In genomic region chr13:110134801-110135200, GRCh38 we compare ENCODE assay signal across 16 cellular contexts.
A peak's percentile ranks its signal among the peaks of the same experiment; 100 is the strongest.
DNase-seq lines count a peak whose midpoint lies in the region; ATAC-seq and TF ChIP-seq lines count a peak whose summit lies in the region.
"Had no signal": no experiment of that assay in that cellular context is flagged by ENCODE, and none has a peak within 500 bp of the region (broad histone marks: within the 10 kb centered on the region; RNA-seq: fewer than 3 reads in every experiment).

No MANE protein-coding gene starts in this region.

- peak; percentile 54 to 78 (median 72) for ATAC-seq in heart left ventricle
- ATAC-seq in GM18517 (IDR thresholded peaks at IDR 0.05; ENCODE audit: unreplicated experiment) = no peak
- ATAC-seq in SK-N-SH treated with all-trans-retinoic acid at 6 μM for 48 hours = no peak
- ATAC-seq: activated CD4-positive, alpha-beta T cell treated with anti-CD3 and anti-CD28 coated beads for 36 hours had no signal

- DNase-seq in NCI-H1417 (lab: John Stamatoyannopoulos, UW) (peak in 2 of 3 experiments; percentile 38 to 70), NCI-H1417 treated with DMSO at 0.1 percent for 48 hours (lab: John Stamatoyannopoulos, UW) (no peak), SIG-M5 treated with dmso at 0.1 percent for 504 hours (lab: John Stamatoyannopoulos, UW; ENCODE audit: unreplicated experiment) (peak; percentile 86), heart left ventricle (peak in 3 of 5 donors; percentile 47 to 67 (median 50)), renal cortical epithelial cell (ENCODE audit: low read depth) (peak; percentile 55), DMS 273 (lab: John Stamatoyannopoulos, UW; ENCODE audit: unreplicated experiment) (no peak)
- DNase-seq: activated CD4-positive, alpha-beta T cell treated with anti-CD3 and anti-CD28 coated beads for 36 hours; aorta; HCEC 1CT; naive B cell; NCI-H1436; SW 1271; trophoblast cell had no signal

- 30 to 41% (median 38%) methylated on average over 8 of the region's 8 CpGs for WGBS in heart left ventricle, 4 donors

- no peaks in the 10 kb centered on the region for H3K27me3 ChIP-seq in heart left ventricle

- H3K4me3 ChIP-seq in heart left ventricle = no peak overlapping the region

- TF ChIP-seq POLR2A in heart left ventricle (IDR thresholded peaks at IDR 0.05) = no peak

- intact Hi-C loops in heart left ventricle (cut with DNase I) = loop anchor here in 4 of 10 donors (5.0 to 10.0 kb wide), 3 partner anchors 348 to 1172 kb away; partner anchors contain the start of gene IRS2 (in 4 of the 4)

- peaks cover 0 to 41% (median 20%) of the 10 kb centered on the region in 12 donors for H3K4me1 ChIP-seq in heart left ventricle

- H3K9me3 ChIP-seq in heart left ventricle = no peaks in the 10 kb centered on the region

- no peak for TF ChIP-seq CTCF in heart left ventricle (IDR thresholded peaks at IDR 0.05)

- no peaks in the 10 kb centered on the region for H3K36me3 ChIP-seq in heart left ventricle

- H3K27ac ChIP-seq in heart left ventricle = peak overlapping the region; percentile 75 to 97 (median 86)
- H3K27ac ChIP-seq: 22Rv1 had no signal

TF ChIP-seq in SK-N-SH treated with all-trans-retinoic acid at 6 μM for 48 hours, 23 proteins besides CTCF, POLR2A, EP300 and RAD21:
- TF ChIP-seq ZNF70 (CRISPR knock-in tag; IDR thresholded peaks at IDR 0.05) = no peak
- TF ChIP-seq TSHZ2 (CRISPR knock-in tag; IDR thresholded peaks at IDR 0.05) = no peak
- TF ChIP-seq ESRRG (CRISPR knock-in tag; IDR thresholded peaks at IDR 0.05) = no peak
- no peak for TF ChIP-seq ZFP3 (CRISPR knock-in tag; IDR thresholded peaks at IDR 0.05)
- TF ChIP-seq PPARA (CRISPR knock-in tag; IDR thresholded peaks at IDR 0.05; ENCODE audit: borderline replicate concordance) = no peak
- TF ChIP-seq ZC3H10 (CRISPR knock-in tag; IDR thresholded peaks at IDR 0.05) = no peak
- TF ChIP-seq SNAI2 (CRISPR knock-in tag; IDR thresholded peaks at IDR 0.05) = no peak
- TF ChIP-seq ISL1 (CRISPR knock-in tag; IDR thresholded peaks at IDR 0.05) = no peak
- TF ChIP-seq RARB (CRISPR knock-in tag; IDR thresholded peaks at IDR 0.05) = no peak
- no peak for TF ChIP-seq ZNF565 (CRISPR knock-in tag; conservative IDR thresholded peaks at IDR 0.05; ENCODE audit: low read depth)
- no peak for TF ChIP-seq TCF4 (CRISPR knock-in tag; IDR thresholded peaks at IDR 0.05; ENCODE audit: borderline replicate concordance)
- TF ChIP-seq BACH2 (CRISPR knock-in tag; IDR thresholded peaks at IDR 0.05; ENCODE audit: borderline replicate concordance) = no peak
- no peak for TF ChIP-seq CSDC2 (CRISPR knock-in tag; IDR thresholded peaks at IDR 0.05)
- no peak for TF ChIP-seq GLIS3 (CRISPR knock-in tag; IDR thresholded peaks at IDR 0.05)

Comparison
In these comparisons a context has a peak if more than half of its experiments do, and no peak if none do; other contexts are left out.
1. DNase-seq: peak in NCI-H1417 (2 of 3), SIG-M5 treated with dmso at 0.1 percent for 504 hours (single experiment), heart left ventricle (3 of 5) and renal cortical epithelial cell (single experiment); none in NCI-H1417 treated with DMSO at 0.1 percent for 48 hours (single experiment) and DMS 273 (single experiment).
2. ATAC-seq: peak in heart left ventricle (4 of 4); none in GM18517 (single experiment) and SK-N-SH treated with all-trans-retinoic acid at 6 μM for 48 hours (single experiment).